Comparison of ENCODE assay signal across 1 cellular context in genomic region chr20:50340586-50340985, GRCh38.
TF ChIP-seq lines count a peak whose summit lies in the region.

No MANE protein-coding gene starts in this region.

TF ChIP-seq in IMR-90, 13 proteins besides CTCF, POLR2A, EP300 and RAD21:
- TF ChIP-seq RFX5 (IDR thresholded peaks at IDR 0.05; ENCODE audit: low read depth, low read length) = no peak
- TF ChIP-seq FOS (IDR thresholded peaks at IDR 0.05; ENCODE audit: low read depth, low read length) = no peak
- no peak for TF ChIP-seq NFE2L2 (IDR thresholded peaks at IDR 0.05; ENCODE audit: low read depth, low read length)
- no peak for TF ChIP-seq CHD1 (IDR thresholded peaks at IDR 0.05; ENCODE audit: low read depth, low read length)
- TF ChIP-seq RCOR1 (IDR thresholded peaks at IDR 0.05; ENCODE audit: insufficient replicate concordance, low read length) = no peak
- TF ChIP-seq, protein P1, sequence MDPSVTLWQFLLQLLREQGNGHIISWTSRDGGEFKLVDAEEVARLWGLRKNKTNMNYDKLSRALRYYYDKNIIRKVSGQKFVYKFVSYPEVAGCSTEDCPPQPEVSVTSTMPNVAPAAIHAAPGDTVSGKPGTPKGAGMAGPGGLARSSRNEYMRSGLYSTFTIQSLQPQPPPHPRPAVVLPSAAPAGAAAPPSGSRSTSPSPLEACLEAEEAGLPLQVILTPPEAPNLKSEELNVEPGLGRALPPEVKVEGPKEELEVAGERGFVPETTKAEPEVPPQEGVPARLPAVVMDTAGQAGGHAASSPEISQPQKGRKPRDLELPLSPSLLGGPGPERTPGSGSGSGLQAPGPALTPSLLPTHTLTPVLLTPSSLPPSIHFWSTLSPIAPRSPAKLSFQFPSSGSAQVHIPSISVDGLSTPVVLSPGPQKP (IDR thresholded peaks at IDR 0.05; ENCODE audit: borderline replicate concordance, low read depth, low read length) = no peak
- TF ChIP-seq BHLHE40 (IDR thresholded peaks at IDR 0.05; ENCODE audit: low read depth, low read length) = no peak
- no peak for TF ChIP-seq MXI1 (IDR thresholded peaks at IDR 0.05; ENCODE audit: borderline replicate concordance, low read depth, low read length)
